In genomic region chr11:6040874-6041273, GRCh38 we compare ENCODE assay signal across 28 cellular contexts. TPM values are rescaled to one million over a fixed set of nuclear protein-coding genes. Genes with fewer than 3 reads are reported as not detected.
DNase-seq lines count a peak whose midpoint lies in the region; ATAC-seq, FAIRE-seq and TF ChIP-seq lines count a peak whose summit lies in the region.
"Had no signal": no experiment of that assay in that cellular context is flagged by ENCODE, and none has a peak within 500 bp of the region (broad histone marks: within the 10 kb centered on the region; RNA-seq: fewer than 3 reads in every experiment).

No MANE protein-coding gene starts in this region.

- no peak overlapping the region for H3K14ac ChIP-seq in mesenchymal stem cell (ENCODE audit: low read length in 2 of 2)

- H2BK15ac ChIP-seq in mesenchymal stem cell (ENCODE audit: low read depth, poor library complexity, severe bottlenecking), result no peak overlapping the region

- ATAC-seq in right cardiac atrium, result peak; percentile 68 to 86
- ATAC-seq in Right ventricle myocardium superior (ENCODE audit: poor library complexity), result no peak
- ATAC-seq: A549 had no signal

- H4K20me1 ChIP-seq in endothelial cell of umbilical vein (replicated peaks; ENCODE audit: control insufficient read depth, extremely low read depth, insufficient read depth, low read length), result no peaks in the 10 kb centered on the region
- H4K20me1 ChIP-seq: BLaER1 treated with 17β-estradiol and CSF1 and Interleukin-3, amounts not matched to agents 10 nM and 100 nM had no signal

- H3K79me2 ChIP-seq in endothelial cell of umbilical vein (ENCODE audit: control insufficient read depth, insufficient read depth, low read length), result no peaks in the 10 kb centered on the region

- H3K4me3 ChIP-seq in right cardiac atrium (ENCODE audit: low read length), result no peak overlapping the region
- no peak overlapping the region for H3K4me3 ChIP-seq in endothelial cell of umbilical vein (replicated peaks in 1 of 3; ENCODE audit: insufficient read depth in 1 of 3, low read depth in 1 of 3, low read length in 3 of 3)
- no peak overlapping the region for H3K4me3 ChIP-seq in mesenchymal stem cell (ENCODE audit: insufficient read depth in 1 of 2, low read depth in 1 of 2, low read length in 2 of 2)
- H3K4me3 ChIP-seq: A549; BLaER1 treated with 17β-estradiol and CSF1 and Interleukin-3, amounts not matched to agents 10 nM and 100 nM; GM23248; HAP-1 had no signal

- H3K27ac ChIP-seq in right cardiac atrium (ENCODE audit: low read length), result no peak overlapping the region
- no peak overlapping the region for H3K27ac ChIP-seq in endothelial cell of umbilical vein (ENCODE audit: insufficient read depth, low read depth, low read length)
- H3K27ac ChIP-seq in mesenchymal stem cell (ENCODE audit: low read length, poor library complexity, severe bottlenecking), result no peak overlapping the region
- H3K27ac ChIP-seq: A549; BLaER1 treated with 17β-estradiol and CSF1 and Interleukin-3, amounts not matched to agents 10 nM and 100 nM; GM23248 had no signal

- H2BK5ac ChIP-seq in mesenchymal stem cell (ENCODE audit: low read depth, low read length, poor library complexity, severe bottlenecking), result no peak overlapping the region

- H3K9me3 ChIP-seq in right cardiac atrium (ENCODE audit: control insufficient read depth, low read length) (no peaks in the 10 kb centered on the region), endothelial cell of umbilical vein (replicated peaks; ENCODE audit: control insufficient read depth, insufficient read depth, low read length) (no peaks in the 10 kb centered on the region), mesenchymal stem cell (ENCODE audit: control insufficient read depth, low read length) (no peaks in the 10 kb centered on the region)
- H3K9me3 ChIP-seq: A549; BE2C; BLaER1 treated with 17β-estradiol and CSF1 and Interleukin-3, amounts not matched to agents 10 nM and 100 nM; HAP-1 had no signal

- H3K79me1 ChIP-seq in mesenchymal stem cell (replicated peaks; ENCODE audit: low read length, poor library complexity, severe bottlenecking), result no peaks in the 10 kb centered on the region

- no TSS peak for BruUV-seq in endothelial cell of umbilical vein (replicated peaks; lab: Mats Ljungman, UMichigan)

- FAIRE-seq in endothelial cell of umbilical vein (lab: Jason Lieb, UNC), result peak; percentile 33
- FAIRE-seq: A549, D721Med, GM12891, GM18507, GM19239, H54 had no signal

- no peak overlapping the region for H2BK12ac ChIP-seq in mesenchymal stem cell (ENCODE audit: low read length in 2 of 2)

- H3K9ac ChIP-seq in endothelial cell of umbilical vein (replicated peaks; ENCODE audit: extremely low read depth, insufficient read depth, low read length) (no peak overlapping the region), mesenchymal stem cell (ENCODE audit: low read length) (peak overlapping the region; percentile 18)
- H3K9ac ChIP-seq: BLaER1 treated with 17β-estradiol and CSF1 and Interleukin-3, amounts not matched to agents 10 nM and 100 nM; GM23248 had no signal

- POLR2A ChIA-PET in endothelial cell of umbilical vein (lab: Charles Lee) (no interaction called here), GM10248 (lab: Yijun Ruan, JAX) (no interaction called here)

- CTCF ChIA-PET in endothelial cell of umbilical vein (lab: Charles Lee), result interaction anchor here (1.0 to 1.4 kb wide), 7 partner anchors 12 to 322 kb away, joined by 3 read pairs; no protein-coding TSS in a partner anchor
- CTCF ChIA-PET in GM10248 (lab: Yijun Ruan, JAX), result interaction anchor here (1.0 to 2.9 kb wide), 5 partner anchors 8 to 322 kb away, joined by 3 to 9 read pairs (median 3); no protein-coding TSS in a partner anchor

- intact Hi-C loops in right cardiac atrium (cut with DNase I) (no loop called here), Right ventricle myocardium superior (cut with DNase I) (no loop called here), endothelial cell of umbilical vein (cut with micrococcal nuclease) (no loop called here)

- no peak overlapping the region for H3K23ac ChIP-seq in mesenchymal stem cell (ENCODE audit: low read length in 2 of 2)

- H3K4me1 ChIP-seq in right cardiac atrium (ENCODE audit: control insufficient read depth, insufficient read depth, low read length) (no peaks in the 10 kb centered on the region), endothelial cell of umbilical vein (ENCODE audit: control insufficient read depth, extremely low read depth, insufficient read depth, low read length) (peaks cover 4% of the 10 kb centered on the region), mesenchymal stem cell (ENCODE audit: control insufficient read depth, insufficient read depth, low read depth, low read length) (no peaks in the 10 kb centered on the region)
- H3K4me1 ChIP-seq: A549; BE2C; BLaER1 treated with 17β-estradiol and CSF1 and Interleukin-3, amounts not matched to agents 10 nM and 100 nM; HAP-1 had no signal

- no peaks in the 10 kb centered on the region for H3K9me1 ChIP-seq in endothelial cell of umbilical vein (replicated peaks; ENCODE audit: control insufficient read depth, extremely low read depth, insufficient read depth, low read length)

- H3K4me2 ChIP-seq in endothelial cell of umbilical vein (ENCODE audit: insufficient read depth, low read length), result no peak overlapping the region
- H3K4me2 ChIP-seq in mesenchymal stem cell (ENCODE audit: low read length, poor library complexity, severe bottlenecking), result no peak overlapping the region
- H3K4me2 ChIP-seq: A549 had no signal

- H2BK120ac ChIP-seq in mesenchymal stem cell (ENCODE audit: low read depth, low read length), result no peak overlapping the region

- no peak overlapping the region for H3K18ac ChIP-seq in mesenchymal stem cell (ENCODE audit: low read depth in 1 of 2, low read length in 2 of 2)

- no peak overlapping the region for H3K4ac ChIP-seq in mesenchymal stem cell (ENCODE audit: low read depth in 1 of 2, low read length in 2 of 2)

- TF ChIP-seq POLR2A in endothelial cell of umbilical vein (IDR thresholded peaks at IDR 0.05; ENCODE audit: low read depth, low read length), result no peak

- H2AFZ ChIP-seq in endothelial cell of umbilical vein (ENCODE audit: low read depth, low read length) (no peak overlapping the region), mesenchymal stem cell (ENCODE audit: low read depth, low read length) (no peak overlapping the region)
- H2AFZ ChIP-seq: GM23248 had no signal

- H2AK5ac ChIP-seq in mesenchymal stem cell (ENCODE audit: low read length, severe bottlenecking), result no peak overlapping the region

- no peak overlapping the region for H4K91ac ChIP-seq in mesenchymal stem cell (ENCODE audit: low read length)

- H3K36me3 ChIP-seq in endothelial cell of umbilical vein (ENCODE audit: control insufficient read depth in 2 of 2, extremely low read depth in 1 of 2, insufficient read depth in 2 of 2, low read length in 2 of 2), result no peaks in the 10 kb centered on the region
- H3K36me3 ChIP-seq in mesenchymal stem cell (ENCODE audit: control insufficient read depth in 1 of 2, insufficient read depth in 2 of 2, low read depth in 1 of 2, low read length in 2 of 2), result no peaks in the 10 kb centered on the region
- H3K36me3 ChIP-seq: BE2C; BLaER1 treated with 17β-estradiol and CSF1 and Interleukin-3, amounts not matched to agents 10 nM and 100 nM; HAP-1 had no signal

- dilution Hi-C loops in endothelial cell of umbilical vein (cut with MboI; ENCODE audit: extremely low pct_ligation_motif_present, low sequenced_read_pairs), result no loop called here

- TF ChIP-seq CTCF in endothelial cell of umbilical vein (IDR thresholded peaks at IDR 0.05; ENCODE audit: extremely low read depth in 1 of 2, insufficient read depth in 1 of 2, low read depth in 1 of 2, low read length in 2 of 2) (no peak), GM10248 (IDR thresholded peaks at IDR 0.05; ENCODE audit: control extremely low read depth, extremely low read depth, low read depth, missing control alignments) (no peak)

- DNase-seq in right cardiac atrium (no peak), Right ventricle myocardium superior (no peak), endothelial cell of umbilical vein (ENCODE audit: low read depth, low spot score) (peak; percentile 29), mesenchymal stem cell (no peak), NCI-H187 treated with DMSO at 0.1 percent for 48 hours (lab: John Stamatoyannopoulos, UW) (no peak), GM10248 (ENCODE audit: extremely low spot score) (no peak), MV-4-11 (lab: John Stamatoyannopoulos, UW) (no peak)
- DNase-seq: 8988T; ACHN; AML-193; BE2C; CD4-positive, alpha-beta T cell; CD8-positive, alpha-beta memory T cell; DMS 273 treated with DMSO at 0.1 percent for 48 hours; DMS79; EL; GDM1; GM23248; HFFc6 had no signal

- H3K27me3 ChIP-seq in right cardiac atrium (ENCODE audit: control insufficient read depth, insufficient read depth) (no peaks in the 10 kb centered on the region), endothelial cell of umbilical vein (ENCODE audit: control insufficient read depth in 2 of 2, insufficient read depth in 2 of 2, low read length in 2 of 2) (no peaks in the 10 kb centered on the region), mesenchymal stem cell (ENCODE audit: control insufficient read depth in 1 of 2, insufficient read depth in 1 of 2, low read length in 2 of 2) (no peaks in the 10 kb centered on the region)
- H3K27me3 ChIP-seq: BE2C; BLaER1 treated with 17β-estradiol and CSF1 and Interleukin-3, amounts not matched to agents 10 nM and 100 nM had no signal

- WGBS in right cardiac atrium, result 26% methylated on average over 4 of the region's 4 CpGs
- 72% methylated on average over 1 of the region's 4 CpGs for WGBS in mesenchymal stem cell

- no peak overlapping the region for H4K8ac ChIP-seq in mesenchymal stem cell (ENCODE audit: low read length)

RNA-seq across cellular contexts. Expression of gene OR56A1, which starts 10.3 kb away (rescaled TPM):
- total RNA-seq in right cardiac atrium (not detected), Right ventricle myocardium superior (not detected), endothelial cell of umbilical vein (not detected in 2 replicates)
- polyA plus RNA-seq in right cardiac atrium (not detected), endothelial cell of umbilical vein (not detected in 2 replicates)
- polyA plus RNA-seq in endothelial cell of umbilical vein (2011; cell fraction: cytosol; rRNA removed), result not detected in 2 replicates
- not detected in 2 replicates for polyA plus RNA-seq in endothelial cell of umbilical vein (2011; cell fraction: nucleus; rRNA removed)
- not detected in 2 replicates for polyA plus RNA-seq in endothelial cell of umbilical vein (2012)
- 0.30 TPM in 1 of 2 replicates, not detected in the other for polyA minus RNA-seq in endothelial cell of umbilical vein
- not detected for polyA minus RNA-seq in endothelial cell of umbilical vein (2011; cell fraction: cytosol; rRNA and poly(A)+ RNA removed)
- polyA minus RNA-seq in endothelial cell of umbilical vein (2011; cell fraction: nucleus; rRNA and poly(A)+ RNA removed), result not detected in 2 replicates
- not detected for polyA plus RNA-seq in mesenchymal stem cell (2013, experiment 1 of 2)
- polyA plus RNA-seq in mesenchymal stem cell (2013, experiment 2 of 2), result not detected
- total RNA-seq: CD4-positive, alpha-beta T cell; CD8-positive, alpha-beta memory T cell; GM23248; HFFc6 had no signal
- polyA plus RNA-seq: A549; CD14-positive monocyte; CD8-positive, alpha-beta memory T cell; GM23248 had no signal

RNA-seq across cellular contexts. Expression of gene OR56A4, which starts 34.1 kb away (rescaled TPM):
- not detected for total RNA-seq in right cardiac atrium
- polyA plus RNA-seq in right cardiac atrium, result not detected
- total RNA-seq in Right ventricle myocardium superior, result not detected
- total RNA-seq in endothelial cell of umbilical vein, result not detected in 2 replicates
- not detected in 2 replicates for polyA plus RNA-seq in endothelial cell of umbilical vein
- not detected in 2 replicates for polyA plus RNA-seq in endothelial cell of umbilical vein (2011; cell fraction: cytosol; rRNA removed)
- polyA plus RNA-seq in endothelial cell of umbilical vein (2011; cell fraction: nucleus; rRNA removed), result 0.04 TPM in 1 of 2 replicates, not detected in the other
- polyA plus RNA-seq in endothelial cell of umbilical vein (2012), result not detected in 2 replicates
- not detected in 2 replicates for polyA minus RNA-seq in endothelial cell of umbilical vein
- not detected for polyA minus RNA-seq in endothelial cell of umbilical vein (2011; cell fraction: cytosol; rRNA and poly(A)+ RNA removed)
- polyA minus RNA-seq in endothelial cell of umbilical vein (2011; cell fraction: nucleus; rRNA and poly(A)+ RNA removed), result 0.19 TPM in 1 of 2 replicates, not detected in the other
- not detected for polyA plus RNA-seq in mesenchymal stem cell (2013, experiment 1 of 2)
- polyA plus RNA-seq in mesenchymal stem cell (2013, experiment 2 of 2), result not detected
- total RNA-seq: CD4-positive, alpha-beta T cell; CD8-positive, alpha-beta memory T cell; GM23248; HFFc6 had no signal
- polyA plus RNA-seq: A549; CD14-positive monocyte; CD8-positive, alpha-beta memory T cell; GM23248 had no signal

RNA-seq across cellular contexts. Expression of gene OR52L1, which starts 54.1 kb away (rescaled TPM):
- not detected for total RNA-seq in right cardiac atrium
- polyA plus RNA-seq in right cardiac atrium, result not detected
- not detected for total RNA-seq in Right ventricle myocardium superior
- not detected in 2 replicates for total RNA-seq in endothelial cell of umbilical vein
- polyA plus RNA-seq in endothelial cell of umbilical vein, result 0.07 TPM in 1 of 2 replicates, not detected in the other
- polyA plus RNA-seq in endothelial cell of umbilical vein (2011; cell fraction: cytosol; rRNA removed), result not detected in 2 replicates
- polyA plus RNA-seq in endothelial cell of umbilical vein (2011; cell fraction: nucleus; rRNA removed), result not detected in 2 replicates
- polyA plus RNA-seq in endothelial cell of umbilical vein (2012), result not detected in 2 replicates
- polyA minus RNA-seq in endothelial cell of umbilical vein, result 0.27 TPM in 1 of 2 replicates, not detected in the other
- polyA minus RNA-seq in endothelial cell of umbilical vein (2011; cell fraction: cytosol; rRNA and poly(A)+ RNA removed), result not detected
- polyA minus RNA-seq in endothelial cell of umbilical vein (2011; cell fraction: nucleus; rRNA and poly(A)+ RNA removed), result 0.53 TPM in 1 of 2 replicates, not detected in the other
- not detected for polyA plus RNA-seq in mesenchymal stem cell (2013, experiment 1 of 2)
- polyA plus RNA-seq in mesenchymal stem cell (2013, experiment 2 of 2), result not detected
- total RNA-seq: CD4-positive, alpha-beta T cell; CD8-positive, alpha-beta memory T cell; GM23248; HFFc6 had no signal
- polyA plus RNA-seq: A549; CD14-positive monocyte; CD8-positive, alpha-beta memory T cell; GM23248 had no signal
